ENCODE assay signal across 10 cellular contexts in the genomic region with DNA sequence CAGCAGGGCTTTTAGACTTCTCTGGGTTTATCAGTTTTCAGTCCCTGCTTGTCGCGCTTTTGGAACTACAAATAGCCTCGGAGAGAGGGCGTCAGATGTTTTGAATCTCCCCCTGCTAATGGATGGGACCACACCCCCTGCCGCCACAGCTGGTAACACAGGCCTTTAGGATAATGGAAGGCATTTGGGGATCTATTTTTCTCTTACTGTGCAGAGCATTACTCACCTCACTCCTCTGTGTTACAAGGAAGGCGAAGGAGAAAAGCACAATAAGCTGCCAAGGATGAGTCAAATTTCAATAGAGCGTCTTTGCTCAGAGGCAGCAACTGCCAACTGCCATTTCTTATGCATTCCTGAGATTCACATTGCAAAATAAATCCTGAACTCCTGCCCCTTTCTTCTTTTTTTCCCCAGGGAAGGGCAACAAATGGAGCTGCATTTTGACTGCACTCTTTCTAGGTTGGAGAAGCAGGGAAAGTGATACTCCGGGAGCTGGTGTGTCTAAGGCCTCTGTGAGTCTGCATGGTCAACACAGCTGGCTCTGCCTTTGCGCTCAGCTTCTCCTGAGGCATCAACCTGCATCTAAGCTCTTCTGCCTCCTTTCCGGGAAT. TPM values are rescaled to one million over a fixed set of nuclear protein-coding genes. Genes with fewer than 3 reads are reported as not detected.
DNase-seq lines count a peak whose midpoint lies in the region; ATAC-seq and TF ChIP-seq lines count a peak whose summit lies in the region.
"Had no signal": no experiment of that assay in that cellular context is flagged by ENCODE, and none has a peak within 500 bp of the region (broad histone marks: within the 10 kb centered on the region; RNA-seq: fewer than 3 reads in every experiment).

No MANE protein-coding gene starts in this region.

- DNase-seq in DMS 273 (lab: John Stamatoyannopoulos, UW; ENCODE audit: unreplicated experiment) (peak; percentile 43), DMS 273 treated with DMSO at 0.1 percent for 48 hours (lab: John Stamatoyannopoulos, UW) (no peak), PC-9 (peak in 1 of 2 experiments; percentile 92), esophagus muscularis mucosa (ENCODE audit: extremely low spot score) (no peak), renal cortical epithelial cell (ENCODE audit: low read depth) (peak; percentile 97), GM10266 (ENCODE audit: extremely low spot score) (no peak)
- DNase-seq in activated CD4-positive, alpha-beta T cell treated with anti-CD3 and anti-CD28 coated beads for 48 hours: no peak
- DNase-seq: central memory CD4-positive, alpha-beta T cell had no signal

- H3K4me1 ChIP-seq in PC-9 (replicated peaks; ENCODE audit: insufficient read depth) (peaks cover 24% of the 10 kb centered on the region), esophagus muscularis mucosa (peaks cover 9 to 18% (median 16%) of the 10 kb centered on the region in 4 donors)

- POLR2A ChIA-PET in PC-9 (lab: Charles Lee; ENCODE audit: unreplicated experiment): interaction anchor here (0.5 to 0.7 kb wide), 2 partner anchors 17 to 73 kb away, joined by 8 to 12 read pairs; no protein-coding TSS in a partner anchor

- intact Hi-C loops in PC-9 (cut with micrococcal nuclease; ENCODE audit: unreplicated experiment) (no loop called here), esophagus muscularis mucosa (cut with DNase I) (no loop called here)

- no peak for TF ChIP-seq POLR2A in esophagus muscularis mucosa (IDR thresholded peaks at IDR 0.05; ENCODE audit: low read depth)

- 0 out of 2 replicates have a peak, but pooled peaks have one; percentile 29 for TF ChIP-seq CTCF in PC-9 (conservative IDR thresholded peaks at IDR 0.05)
- no peak for TF ChIP-seq CTCF in esophagus muscularis mucosa (IDR thresholded peaks at IDR 0.05)
- TF ChIP-seq CTCF in GM10266 (IDR thresholded peaks at IDR 0.05; ENCODE audit: control insufficient read depth, insufficient read depth, low read depth, missing control alignments): no peak

- H3K27ac ChIP-seq in PC-9 (peak overlapping the region; percentile 84), esophagus muscularis mucosa (replicated peaks in 1 of 4) (peak overlapping the region; percentile 38 to 72 (median 65))
- H3K27ac ChIP-seq: 22Rv1 had no signal

- WGBS in esophagus muscularis mucosa: 47% methylated on average over 10 of the region's 10 CpGs

- H3K79me2 ChIP-seq in PC-9 (ENCODE audit: low read depth): no peaks in the 10 kb centered on the region

- CTCF ChIA-PET in PC-9 (lab: Charles Lee): interaction anchor here (0.8 to 1.5 kb wide), 2 partner anchors 10 to 18 kb away, joined by 4 to 25 read pairs; no protein-coding TSS in a partner anchor

- no peak for TF ChIP-seq EP300 in esophagus muscularis mucosa (IDR thresholded peaks at IDR 0.05)

- no peaks in the 10 kb centered on the region for H3K9me3 ChIP-seq in PC-9 (ENCODE audit: insufficient read depth, low read depth)
- H3K9me3 ChIP-seq in esophagus muscularis mucosa: peaks cover 0 to 5% (median 2%) of the 10 kb centered on the region in 4 donors

- H3K27me3 ChIP-seq in PC-9 (ENCODE audit: insufficient read depth, low read depth): no peaks in the 10 kb centered on the region
- H3K27me3 ChIP-seq in esophagus muscularis mucosa: no peaks in the 10 kb centered on the region

- ATAC-seq in GM18868 (IDR thresholded peaks at IDR 0.05; ENCODE audit: unreplicated experiment): no peak

- peak overlapping the region; percentile 61 for H3K4me2 ChIP-seq in PC-9

- no peak overlapping the region for H2AFZ ChIP-seq in PC-9

- H3K9me2 ChIP-seq in PC-9 (ENCODE audit: insufficient read depth): no peaks in the 10 kb centered on the region

- H3K36me3 ChIP-seq in PC-9 (ENCODE audit: low read depth): no peaks in the 10 kb centered on the region
- no peaks in the 10 kb centered on the region for H3K36me3 ChIP-seq in esophagus muscularis mucosa

- H4K20me1 ChIP-seq in PC-9 (ENCODE audit: insufficient read depth): no peaks in the 10 kb centered on the region

- peaks cover 22% of the 10 kb centered on the region for H3F3A ChIP-seq in PC-9 (ENCODE audit: insufficient read depth, low read depth)

- BruUV-seq in PC-9 (replicated peaks; lab: Mats Ljungman, UMichigan): no TSS peak

- H3K4me3 ChIP-seq in PC-9 (no peak overlapping the region), esophagus muscularis mucosa (no peak overlapping the region)

RNA-seq across cellular contexts. Expression of a gene that starts 31.5 kb away (rescaled TPM):
- total RNA-seq in PC-9 (2021) (23.1 and 26.9 TPM in 2 replicates), esophagus muscularis mucosa (10 to 100 TPM in 2 of 4 donors, 1 to 10 TPM in 2; 9.7 to 17.0 (median 13.1) TPM), renal cortical epithelial cell (9.7 and 19.8 TPM in 2 replicates)

Comparison
In these comparisons a context has a peak if more than half of its experiments do, and no peak if none do; other contexts are left out.
1. DNase-seq: peak in DMS 273 (single experiment) and renal cortical epithelial cell (single experiment); none in DMS 273 treated with DMSO at 0.1 percent for 48 hours (single experiment), esophagus muscularis mucosa (single experiment), GM10266 (single experiment) and activated CD4-positive, alpha-beta T cell treated with anti-CD3 and anti-CD28 coated beads for 48 hours (single experiment).